In the genomic region with DNA sequence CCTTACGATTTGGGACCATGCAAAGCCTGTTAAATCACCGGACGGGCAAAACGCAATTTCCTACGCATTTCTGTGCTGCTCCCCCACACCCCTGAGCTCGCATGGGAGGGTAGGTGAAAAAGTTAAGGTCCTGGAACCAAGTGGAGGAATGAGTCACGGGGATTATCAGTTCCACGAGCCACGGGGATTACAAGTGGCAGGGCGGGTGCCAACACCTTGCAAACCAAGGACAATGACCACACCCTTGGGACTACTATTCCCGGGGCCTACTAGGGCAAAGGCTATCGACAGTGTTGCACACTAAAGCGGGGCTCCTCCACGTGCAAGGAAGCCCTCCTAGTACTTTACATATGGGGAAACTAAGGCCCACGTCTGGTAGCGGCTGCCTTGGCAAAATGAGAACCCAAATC, we compare ENCODE assay signal across 1 cellular context.
TF ChIP-seq lines count a peak whose summit lies in the region.

No MANE protein-coding gene starts in this region.

TF ChIP-seq in HCT116, 20 proteins besides CTCF, POLR2A, EP300 and RAD21 (continued from another document):
- TF ChIP-seq, protein P1, sequence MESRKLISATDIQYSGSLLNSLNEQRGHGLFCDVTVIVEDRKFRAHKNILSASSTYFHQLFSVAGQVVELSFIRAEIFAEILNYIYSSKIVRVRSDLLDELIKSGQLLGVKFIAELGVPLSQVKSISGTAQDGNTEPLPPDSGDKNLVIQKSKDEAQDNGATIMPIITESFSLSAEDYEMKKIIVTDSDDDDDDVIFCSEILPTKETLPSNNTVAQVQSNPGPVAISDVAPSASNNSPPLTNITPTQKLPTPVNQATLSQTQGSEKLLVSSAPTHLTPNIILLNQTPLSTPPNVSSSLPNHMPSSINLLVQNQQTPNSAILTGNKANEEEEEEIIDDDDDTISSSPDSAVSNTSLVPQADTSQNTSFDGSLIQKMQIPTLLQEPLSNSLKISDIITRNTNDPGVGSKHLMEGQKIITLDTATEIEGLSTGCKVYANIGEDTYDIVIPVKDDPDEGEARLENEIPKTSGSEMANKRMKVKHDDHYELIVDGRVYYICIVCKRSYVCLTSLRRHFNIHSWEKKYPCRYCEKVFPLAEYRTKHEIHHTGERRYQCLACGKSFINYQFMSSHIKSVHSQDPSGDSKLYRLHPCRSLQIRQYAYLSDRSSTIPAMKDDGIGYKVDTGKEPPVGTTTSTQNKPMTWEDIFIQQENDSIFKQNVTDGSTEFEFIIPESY (IDR thresholded peaks at IDR 0.05; ENCODE audit: extremely low read depth, insufficient replicate concordance, low read length), result no peak
- no peak for TF ChIP-seq EGR1 (IDR thresholded peaks at IDR 0.05; ENCODE audit: low read depth)
- TF ChIP-seq, protein P2, sequence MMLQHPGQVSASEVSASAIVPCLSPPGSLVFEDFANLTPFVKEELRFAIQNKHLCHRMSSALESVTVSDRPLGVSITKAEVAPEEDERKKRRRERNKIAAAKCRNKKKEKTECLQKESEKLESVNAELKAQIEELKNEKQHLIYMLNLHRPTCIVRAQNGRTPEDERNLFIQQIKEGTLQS (IDR thresholded peaks at IDR 0.05), result no peak
- TF ChIP-seq ELF1 (IDR thresholded peaks at IDR 0.05; ENCODE audit: borderline replicate concordance, low read depth), result no peak
- TF ChIP-seq YY1 (IDR thresholded peaks at IDR 0.05; ENCODE audit: extremely low read depth, insufficient replicate concordance, low read depth, low read length), result no peak
- no peak for TF ChIP-seq FOSL1 (IDR thresholded peaks at IDR 0.05; ENCODE audit: low read depth)
- TF ChIP-seq MAX (IDR thresholded peaks at IDR 0.05), result no peak
- TF ChIP-seq EZH2phosphoT487 (IDR thresholded peaks at IDR 0.05; ENCODE audit: borderline replicate concordance), result no peak
- no peak; the same call in 1 of the 2 replicates for TF ChIP-seq SRF (IDR thresholded peaks at IDR 0.05; ENCODE audit: low read depth)
- no peak for TF ChIP-seq SIN3A (IDR thresholded peaks at IDR 0.05; ENCODE audit: low read depth)
TF ChIP-seq in HCT116: peak in this region for 0.
